ENCODE assay signal across 16 cellular contexts in the genomic region with DNA sequence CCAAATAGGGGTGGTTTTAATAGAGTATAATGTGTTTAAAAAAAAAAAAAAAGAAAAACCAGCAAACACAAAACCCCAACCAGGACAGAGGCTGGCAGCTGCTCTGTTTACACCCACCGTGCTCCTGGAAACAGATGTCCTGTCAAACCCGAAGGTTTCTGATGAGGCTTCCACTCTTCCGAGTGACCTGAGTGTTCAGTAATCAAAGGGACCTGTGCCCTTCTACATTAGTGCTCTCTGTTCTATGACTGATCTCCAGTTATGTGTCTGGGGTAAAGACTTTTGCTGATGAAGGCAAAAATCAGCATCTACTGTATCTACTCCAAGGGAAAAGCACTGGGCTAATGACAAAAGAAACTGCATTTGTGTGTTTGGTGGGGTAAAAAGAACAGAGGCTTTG. TPM values are rescaled to one million over a fixed set of nuclear protein-coding genes. Genes with fewer than 3 reads are reported as not detected.
DNase-seq lines count a peak whose midpoint lies in the region; ATAC-seq and TF ChIP-seq lines count a peak whose summit lies in the region.
"Had no signal": no experiment of that assay in that cellular context is flagged by ENCODE, and none has a peak within 500 bp of the region (broad histone marks: within the 10 kb centered on the region; RNA-seq: fewer than 3 reads in every experiment).

No MANE protein-coding gene starts in this region.

- H3K79me2 ChIP-seq in OCI-LY7 (ENCODE audit: insufficient read depth, low read depth, low read length) = no peaks in the 10 kb centered on the region

- no peak for ATAC-seq in activated naive CD8-positive, alpha-beta T cell treated with anti-CD3 and anti-CD28 coated beads, Interleukin-2, amount 50 U/mL, for 24 hours
- no peak for ATAC-seq in gastroesophageal sphincter
- ATAC-seq: effector memory CD8-positive, alpha-beta T cell had no signal

- H3K36me3 ChIP-seq in OCI-LY7 (ENCODE audit: insufficient read depth, low read length) = no peaks in the 10 kb centered on the region
- no peaks in the 10 kb centered on the region for H3K36me3 ChIP-seq in esophagus muscularis mucosa
- H3K36me3 ChIP-seq in gastroesophageal sphincter = no peaks in the 10 kb centered on the region
- H3K36me3 ChIP-seq: cardiac muscle cell, transverse colon had no signal

- no TSS peak for BruUV-seq in OCI-LY7 (replicated peaks; lab: Mats Ljungman, UMichigan)

- no peak for TF ChIP-seq EP300 in esophagus muscularis mucosa (IDR thresholded peaks at IDR 0.05)
- no peak for TF ChIP-seq EP300 in gastroesophageal sphincter (IDR thresholded peaks at IDR 0.05)

- no peaks in the 10 kb centered on the region for H3K9me3 ChIP-seq in OCI-LY7 (ENCODE audit: low read length)
- H3K9me3 ChIP-seq in esophagus muscularis mucosa = no peaks in the 10 kb centered on the region
- no peaks in the 10 kb centered on the region for H3K9me3 ChIP-seq in gastroesophageal sphincter
- H3K9me3 ChIP-seq: transverse colon had no signal

- H3K4me3 ChIP-seq in OCI-LY7 (ENCODE audit: low read depth, low read length, poor library complexity, severe bottlenecking) (no peak overlapping the region), esophagus muscularis mucosa (no peak overlapping the region), gastroesophageal sphincter (no peak overlapping the region)
- H3K4me3 ChIP-seq: cardiac muscle cell, lung, transverse colon had no signal

- H3K9me2 ChIP-seq in OCI-LY7 (ENCODE audit: insufficient read depth, low read length) = no peaks in the 10 kb centered on the region

- no peak for TF ChIP-seq CTCF in OCI-LY7 (conservative IDR thresholded peaks at IDR 0.05; ENCODE audit: low read length)
- TF ChIP-seq CTCF in type B pancreatic cell (conservative IDR thresholded peaks at IDR 0.05) = no peak
- no peak for TF ChIP-seq CTCF in esophagus muscularis mucosa (IDR thresholded peaks at IDR 0.05)
- TF ChIP-seq CTCF in gastroesophageal sphincter (IDR thresholded peaks at IDR 0.05) = no peak
- TF ChIP-seq CTCF in osteocyte (IDR thresholded peaks at IDR 0.05) = no peak

- CTCF ChIA-PET in OCI-LY7 (lab: Charles Lee; ENCODE audit: unreplicated experiment) = no interaction called here

- H2AFZ ChIP-seq in OCI-LY7 (ENCODE audit: low read length) = peak overlapping the region; percentile 94; the same call in 1 of the 2 replicates

- no peaks in the 10 kb centered on the region for H4K20me1 ChIP-seq in OCI-LY7 (ENCODE audit: insufficient read depth, low read length)

- peaks cover 25% of the 10 kb centered on the region for H3K4me1 Mint-ChIP-seq in activated naive CD8-positive, alpha-beta T cell (ENCODE audit: low read depth)
- H3K4me1 Mint-ChIP-seq in activated naive CD8-positive, alpha-beta T cell treated with anti-CD3 and anti-CD28 coated beads, Interleukin-2, amount 50 U/mL, for 24 hours = peaks cover 25% of the 10 kb centered on the region
- H3K4me1 Mint-ChIP-seq in type B pancreatic cell (ENCODE audit: unreplicated experiment) (peaks cover 17% of the 10 kb centered on the region), osteocyte (ENCODE audit: unreplicated experiment) (peaks cover 17% of the 10 kb centered on the region)

- H3K4me3 Mint-ChIP-seq in activated naive CD8-positive, alpha-beta T cell = peak overlapping the region; percentile 7
- no peak overlapping the region for H3K4me3 Mint-ChIP-seq in activated naive CD8-positive, alpha-beta T cell treated with anti-CD3 and anti-CD28 coated beads, Interleukin-2, amount 50 U/mL, for 24 hours
- peak overlapping the region; percentile 46 for H3K4me3 Mint-ChIP-seq in type B pancreatic cell
- H3K4me3 Mint-ChIP-seq in osteocyte (ENCODE audit: unreplicated experiment) = no peak overlapping the region

- POLR2A ChIA-PET in OCI-LY7 (lab: Charles Lee) = no interaction called here

- no peaks in the 10 kb centered on the region for H3K36me3 Mint-ChIP-seq in activated naive CD8-positive, alpha-beta T cell
- H3K36me3 Mint-ChIP-seq in activated naive CD8-positive, alpha-beta T cell treated with anti-CD3 and anti-CD28 coated beads, Interleukin-2, amount 50 U/mL, for 24 hours (ENCODE audit: low read depth) = no peaks in the 10 kb centered on the region
- H3K36me3 Mint-ChIP-seq in type B pancreatic cell = no peaks in the 10 kb centered on the region
- H3K36me3 Mint-ChIP-seq in osteocyte (ENCODE audit: unreplicated experiment) = no peaks in the 10 kb centered on the region

- H3K27ac Mint-ChIP-seq in activated naive CD8-positive, alpha-beta T cell = no peak overlapping the region
- no peak overlapping the region for H3K27ac Mint-ChIP-seq in activated naive CD8-positive, alpha-beta T cell treated with anti-CD3 and anti-CD28 coated beads, Interleukin-2, amount 50 U/mL, for 24 hours
- H3K27ac Mint-ChIP-seq in type B pancreatic cell (no peak overlapping the region), osteocyte (ENCODE audit: unreplicated experiment) (no peak overlapping the region)
- H3K27ac Mint-ChIP-seq: effector memory CD8-positive, alpha-beta T cell had no signal

- peaks cover 7% of the 10 kb centered on the region for H3K27me3 Mint-ChIP-seq in activated naive CD8-positive, alpha-beta T cell
- peaks cover 37% of the 10 kb centered on the region for H3K27me3 Mint-ChIP-seq in activated naive CD8-positive, alpha-beta T cell treated with anti-CD3 and anti-CD28 coated beads, Interleukin-2, amount 50 U/mL, for 24 hours
- H3K27me3 Mint-ChIP-seq in type B pancreatic cell (peaks cover 40% of the 10 kb centered on the region), osteocyte (ENCODE audit: unreplicated experiment) (peaks cover 14% of the 10 kb centered on the region)

- peak overlapping the region; percentile 76 for H3K4me2 ChIP-seq in OCI-LY7 (ENCODE audit: low read length)

- TF ChIP-seq POLR2A in esophagus muscularis mucosa (IDR thresholded peaks at IDR 0.05; ENCODE audit: low read depth) = no peak
- TF ChIP-seq POLR2A in gastroesophageal sphincter (IDR thresholded peaks at IDR 0.05) = no peak

- intact Hi-C loops in OCI-LY7 (cut with micrococcal nuclease; ENCODE audit: unreplicated experiment) = no loop called here
- intact Hi-C loops in esophagus muscularis mucosa (cut with DNase I) = loop anchor here (10.0 kb wide), 1 partner anchor 83 kb away; no protein-coding TSS in a partner anchor

- peaks cover 0 to 6% (median 0%) of the 10 kb centered on the region in 4 donors for H3K27me3 ChIP-seq in esophagus muscularis mucosa
- H3K27me3 ChIP-seq in gastroesophageal sphincter = no peaks in the 10 kb centered on the region

- DNase-seq in activated naive CD8-positive, alpha-beta T cell treated with anti-CD3 and anti-CD28 coated beads, Interleukin-2, amount 50 U/mL, for 24 hours = no peak
- DNase-seq in OCI-LY7 (ENCODE audit: low spot score) (no peak), epithelial cell of prostate (ENCODE audit: low read depth, low spot score) (no peak), type B pancreatic cell (ENCODE audit: extremely low spot score, unreplicated experiment) (no peak), esophagus muscularis mucosa (ENCODE audit: extremely low spot score) (no peak), osteocyte (ENCODE audit: extremely low spot score, unreplicated experiment) (no peak)
- DNase-seq: activated naive CD4-positive, alpha-beta T cell treated with Interleukin-2 at 50 U/mL for 16 hours; effector memory CD8-positive, alpha-beta T cell; stimulated activated CD4-positive, alpha-beta T cell treated with anti-CD3 and anti-CD28 coated beads, Interleukin-2, amount 100 ng/mL, for 48 hours had no signal

- 67% methylated on average over 3 of the region's 3 CpGs for WGBS in esophagus muscularis mucosa
- WGBS in gastroesophageal sphincter (ENCODE audit: low coverage in 1 of 2), 2 donors = 57% methylated on average over 3 of the region's 3 CpGs; no CpG with 5 or more reads in 1 of the 2 donors

- H3K27ac ChIP-seq in OCI-LY7 (ENCODE audit: low read depth, low read length, poor library complexity, severe bottlenecking) (no peak overlapping the region), epithelial cell of prostate (peak overlapping the region; percentile 67), esophagus muscularis mucosa (replicated peaks in 1 of 4) (no peak overlapping the region), gastroesophageal sphincter (no peak overlapping the region)
- H3K27ac ChIP-seq: cardiac muscle cell, transverse colon, VCaP had no signal

- peaks cover 3% of the 10 kb centered on the region for H3K9me3 Mint-ChIP-seq in activated naive CD8-positive, alpha-beta T cell (ENCODE audit: low read depth)
- H3K9me3 Mint-ChIP-seq in activated naive CD8-positive, alpha-beta T cell treated with anti-CD3 and anti-CD28 coated beads, Interleukin-2, amount 50 U/mL, for 24 hours = no peaks in the 10 kb centered on the region
- H3K9me3 Mint-ChIP-seq in type B pancreatic cell (peaks cover 5% of the 10 kb centered on the region), osteocyte (ENCODE audit: unreplicated experiment) (no peaks in the 10 kb centered on the region)
- H3K9me3 Mint-ChIP-seq: effector memory CD8-positive, alpha-beta T cell; neural crest cell had no signal

- H3K4me1 ChIP-seq in OCI-LY7 (ENCODE audit: insufficient read depth, low read length, poor library complexity, severe bottlenecking) (peaks cover 43% of the 10 kb centered on the region), esophagus muscularis mucosa (peaks cover 8 to 22% (median 18%) of the 10 kb centered on the region in 4 donors), gastroesophageal sphincter (peaks cover 0 to 23% (median 0%) of the 10 kb centered on the region in 3 donors)

RNA-seq across cellular contexts. Expression of a gene that starts 3.5 kb away (rescaled TPM):
- total RNA-seq in OCI-LY7 (2014; rRNA removed; shearing (Covaris generic)) = 0.49 and 0.66 TPM in 2 replicates
- total RNA-seq in OCI-LY7 (2022) (0.23 and 0.31 TPM in 2 replicates), type B pancreatic cell (ENCODE audit: low replicate concordance) (14.6 and 24.1 TPM in 2 replicates), esophagus muscularis mucosa (10 to 100 TPM; 22.0 to 26.1 (median 23.4) TPM), gastroesophageal sphincter (10 to 100 TPM; 15.2 to 31.5 (median 24.2) TPM), osteocyte (5.0 and 5.2 TPM in 2 replicates)

Comparison
In these comparisons a context has a peak if more than half of its experiments do, and no peak if none do; other contexts are left out.
1. H3K4me3 Mint-ChIP-seq: peak in activated naive CD8-positive, alpha-beta T cell (single experiment) and type B pancreatic cell (single experiment); none in activated naive CD8-positive, alpha-beta T cell treated with anti-CD3 and anti-CD28 coated beads, Interleukin-2, amount 50 U/mL, for 24 hours (single experiment) and osteocyte (single experiment).